In genomic region chr1:188270497-188270896, GRCh38 we compare ENCODE assay signal across 29 cellular contexts.
"Had no signal": no experiment of that assay in that cellular context is flagged by ENCODE, and none has a peak within 500 bp of the region (broad histone marks: within the 10 kb centered on the region; RNA-seq: fewer than 3 reads in every experiment).

No MANE protein-coding gene starts in this region.

- H3K27me3 Mint-ChIP-seq: activated CD4-positive, alpha-beta T cell treated with anti-CD3 and anti-CD28 coated beads, Interleukin-2, amount 10 ng/mL, durations not matched to agents 24 days and 14 days; activated CD8-positive, alpha-beta T cell treated with anti-CD3 and anti-CD28 coated beads for 36 hours; activated naive CD4-positive, alpha-beta T cell treated with anti-CD3 and anti-CD28 coated beads, Interleukin-2, amount 50 U/mL, for 24 hours; activated naive CD8-positive, alpha-beta T cell treated with anti-CD3 and anti-CD28 coated beads, Interleukin-2, amount 10 ng/mL, durations not matched to agents 7 days and 5 days; activated T-helper 17 cell treated with anti-CD3 and anti-CD28 coated beads, Interleukin-2, amount 50 U/mL, for 72 hours; central memory CD8-positive, alpha-beta T cell had no signal

- H3K4me3 Mint-ChIP-seq: activated CD4-positive, alpha-beta T cell treated with anti-CD3 and anti-CD28 coated beads, Interleukin-2, amount 10 ng/mL, durations not matched to agents 24 days and 14 days; activated CD8-positive, alpha-beta T cell treated with anti-CD3 and anti-CD28 coated beads for 36 hours; activated naive CD4-positive, alpha-beta T cell treated with anti-CD3 and anti-CD28 coated beads, Interleukin-2, amount 50 U/mL, for 24 hours; activated naive CD8-positive, alpha-beta T cell treated with anti-CD3 and anti-CD28 coated beads, Interleukin-2, amount 10 ng/mL, durations not matched to agents 7 days and 5 days; activated T-cell treated with anti-CD3 and anti-CD28 coated beads, Interleukin-2, amount 50 U/mL, for 72 hours; activated T-helper 17 cell treated with anti-CD3 and anti-CD28 coated beads, Interleukin-2, amount 50 U/mL, for 72 hours; central memory CD8-positive, alpha-beta T cell had no signal

- H3K27ac Mint-ChIP-seq: activated CD4-positive, alpha-beta T cell treated with anti-CD3 and anti-CD28 coated beads, Interleukin-2, amount 10 ng/mL, durations not matched to agents 24 days and 14 days; activated CD8-positive, alpha-beta T cell treated with anti-CD3 and anti-CD28 coated beads for 36 hours; activated naive CD4-positive, alpha-beta T cell treated with anti-CD3 and anti-CD28 coated beads, Interleukin-2, amount 50 U/mL, for 24 hours; activated naive CD8-positive, alpha-beta T cell treated with anti-CD3 and anti-CD28 coated beads, Interleukin-2, amount 10 ng/mL, durations not matched to agents 7 days and 5 days; activated T-cell treated with anti-CD3 and anti-CD28 coated beads, Interleukin-2, amount 50 U/mL, for 72 hours; activated T-helper 17 cell treated with anti-CD3 and anti-CD28 coated beads, Interleukin-2, amount 50 U/mL, for 72 hours had no signal

- H3K9me3 Mint-ChIP-seq: activated CD4-positive, alpha-beta T cell treated with anti-CD3 and anti-CD28 coated beads, Interleukin-2, amount 10 ng/mL, durations not matched to agents 24 days and 14 days; activated naive CD8-positive, alpha-beta T cell treated with anti-CD3 and anti-CD28 coated beads, Interleukin-2, amount 10 ng/mL, durations not matched to agents 7 days and 5 days had no signal

- DNase-seq: activated CD4-positive, alpha-beta T cell treated with anti-CD3 and anti-CD28 coated beads for 1 hour; activated CD4-positive, alpha-beta T cell treated with anti-CD3 and anti-CD28 coated beads, Interleukin-2, amount 10 ng/mL, durations not matched to agents 24 days and 14 days; activated CD4-positive, alpha-beta T cell treated with anti-CD3 and anti-CD28 coated beads, Interleukin-2, amount 50 U/mL, for 4 hours; activated CD4-positive, CD25-positive, alpha-beta regulatory T cell; activated CD8-positive, alpha-beta T cell treated with anti-CD3 and anti-CD28 coated beads for 36 hours; activated effector memory CD4-positive, alpha-beta T cell treated with anti-CD3 and anti-CD28 coated beads, Interleukin-2, amount 50 U/mL, for 16 hours; activated naive CD4-positive, alpha-beta T cell treated with Interleukin-2 at 50 U/mL for 16 hours; activated naive CD8-positive, alpha-beta T cell treated with anti-CD3 and anti-CD28 coated beads, Interleukin-2, amount 10 ng/mL, durations not matched to agents 7 days and 5 days; activated T-cell treated with anti-CD3 and anti-CD28 coated beads, Interleukin-2, amount 50 U/mL, for 1 hour; activated T-cell treated with anti-CD3 and anti-CD28 coated beads, Interleukin-2, amount 50 U/mL, for 72 hours; amygdala; NCI-H1105 treated with DMSO at 0.1 percent for 48 hours; NCI-H1436; NCI-H1694; NCI-H1930; NCI-H2081 treated with DMSO at 0.1 percent for 48 hours; NCI-H226; NCI-H446 treated with DMSO at 0.1 percent for 48 hours; NCI-H524; NCI-H69; NCI-H82; SHP77; SJCRH30; T1000; WERI-Rb-1 had no signal

- ATAC-seq: activated CD8-positive, alpha-beta T cell treated with anti-CD3 and anti-CD28 coated beads for 36 hours; activated T-helper 17 cell treated with anti-CD3 and anti-CD28 coated beads, Interleukin-2, amount 50 U/mL, for 72 hours; Panc1 had no signal

- H3K4me1 Mint-ChIP-seq: activated CD4-positive, alpha-beta T cell treated with anti-CD3 and anti-CD28 coated beads, Interleukin-2, amount 10 ng/mL, durations not matched to agents 24 days and 14 days; activated naive CD4-positive, alpha-beta T cell treated with anti-CD3 and anti-CD28 coated beads, Interleukin-2, amount 50 U/mL, for 24 hours; activated naive CD8-positive, alpha-beta T cell treated with anti-CD3 and anti-CD28 coated beads, Interleukin-2, amount 10 ng/mL, durations not matched to agents 7 days and 5 days; activated T-helper 17 cell treated with anti-CD3 and anti-CD28 coated beads, Interleukin-2, amount 50 U/mL, for 72 hours; central memory CD8-positive, alpha-beta T cell had no signal
